In genomic region chr6:16109659-16110300, GRCh38 we compare ENCODE assay signal across 19 cellular contexts. TPM values are rescaled to one million over a fixed set of nuclear protein-coding genes. Genes with fewer than 3 reads are reported as not detected.
DNase-seq lines count a peak whose midpoint lies in the region; ATAC-seq and TF ChIP-seq lines count a peak whose summit lies in the region.
"Had no signal": no experiment of that assay in that cellular context is flagged by ENCODE, and none has a peak within 500 bp of the region (broad histone marks: within the 10 kb centered on the region; RNA-seq: fewer than 3 reads in every experiment).

No MANE protein-coding gene starts in this region.

- H3K4me3 Mint-ChIP-seq in T-helper 2 cell treated with Interferon-gamma antibody and Interleukin-4, amounts not matched to agents 5 μg/mL and 100 μg/mL, for 36 hours: no peak overlapping the region
- H3K4me3 Mint-ChIP-seq: naive thymus-derived CD8-positive, alpha-beta T cell; type B pancreatic cell had no signal

- H3K4me1 ChIP-seq in BE2C: peaks cover 14% of the 10 kb centered on the region
- H3K4me1 ChIP-seq in psoas muscle: peaks cover 52% of the 10 kb centered on the region

- H3K4me1 Mint-ChIP-seq in T-helper 2 cell treated with Interferon-gamma antibody and Interleukin-4, amounts not matched to agents 5 μg/mL and 100 μg/mL, for 36 hours (ENCODE audit: low read depth): no peaks in the 10 kb centered on the region

- H3K9me3 ChIP-seq in BE2C (no peaks in the 10 kb centered on the region), psoas muscle (no peaks in the 10 kb centered on the region)

- H3K27ac Mint-ChIP-seq in T-helper 2 cell treated with Interferon-gamma antibody and Interleukin-4, amounts not matched to agents 5 μg/mL and 100 μg/mL, for 36 hours: no peak overlapping the region
- H3K27ac Mint-ChIP-seq: naive thymus-derived CD8-positive, alpha-beta T cell; type B pancreatic cell had no signal

- TF ChIP-seq CTCF in BE2C (IDR thresholded peaks at IDR 0.05; ENCODE audit: low read depth, low read length): no peak
- TF ChIP-seq CTCF in fibroblast of the aortic adventitia (IDR thresholded peaks at IDR 0.05; ENCODE audit: insufficient read depth, low read length): no peak
- no peak for TF ChIP-seq CTCF in psoas muscle (IDR thresholded peaks at IDR 0.05)

- H3K27me3 ChIP-seq in BE2C: no peaks in the 10 kb centered on the region
- no peaks in the 10 kb centered on the region for H3K27me3 ChIP-seq in psoas muscle (ENCODE audit: insufficient read depth in 3 of 3, low read length in 2 of 3)

- H3K4me3 ChIP-seq in BE2C (ENCODE audit: low read depth, low read length): no peak overlapping the region
- H3K4me3 ChIP-seq in fibroblast of the aortic adventitia (ENCODE audit: low read depth, low read length): no peak overlapping the region
- H3K4me3 ChIP-seq in psoas muscle: no peak overlapping the region

- WGBS in psoas muscle, 3 donors: 22 to 27% (median 23%) methylated on average over 4 of the region's 4 CpGs

- H3K27me3 Mint-ChIP-seq in T-helper 2 cell treated with Interferon-gamma antibody and Interleukin-4, amounts not matched to agents 5 μg/mL and 100 μg/mL, for 36 hours (ENCODE audit: low read depth): peaks cover 14% of the 10 kb centered on the region

- H3K36me3 ChIP-seq in BE2C: no peaks in the 10 kb centered on the region
- H3K36me3 ChIP-seq in psoas muscle (ENCODE audit: insufficient read depth in 1 of 2, low read depth in 1 of 2): no peaks in the 10 kb centered on the region

- peak overlapping the region; percentile 82 for H3K27ac ChIP-seq in psoas muscle

- intact Hi-C loops in psoas muscle (cut with DNase I): loop anchor here in 1 of 2 donors (10.0 kb wide), 1 partner anchor 225 kb away; no protein-coding TSS in a partner anchor

- DNase-seq in BE2C (peak; percentile 21), NCI-H69 (lab: John Stamatoyannopoulos, UW) (peak; percentile 55), fibroblast of the aortic adventitia (ENCODE audit: low read depth) (peak; percentile 18), psoas muscle (peak in 1 of 2 donors; percentile 79), A172 (ENCODE audit: low spot score) (no peak)
- DNase-seq in activated effector memory CD4-positive, alpha-beta T cell treated with Interleukin-2 at 50 U/mL for 16 hours: no peak
- no peak for DNase-seq in stimulated activated naive CD4-positive, alpha-beta T cell treated with Interleukin-2 at 50 U/mL for 16 hours (lab: John Stamatoyannopoulos, UW)
- DNase-seq in T-helper 2 cell treated with Interferon-gamma antibody and Interleukin-4, amounts not matched to agents 5 μg/mL and 100 μg/mL, for 36 hours (ENCODE audit: low spot score): no peak
- DNase-seq: ACHN; activated CD4-positive, alpha-beta T cell treated with anti-CD3 and anti-CD28 coated beads for 4 hours; activated naive CD4-positive, alpha-beta T cell treated with anti-CD3 and anti-CD28 coated beads, Interleukin-2, amount 50 U/mL, for 16 hours; effector CD4-positive, alpha-beta T cell; MM.1S; naive thymus-derived CD8-positive, alpha-beta T cell; stimulated activated CD4-positive, alpha-beta T cell treated with anti-CD3 and anti-CD28 coated beads, Interleukin-4, amount 100 ng/mL, for 1 hour; stimulated activated CD8-positive, alpha-beta memory T cell treated with anti-CD3 and anti-CD28 coated beads, Interleukin-4, amount 100 ng/mL, for 48 hours; T-helper 9 cell had no signal

- peak; percentile 71 to 91 (median 82) for ATAC-seq in psoas muscle
- ATAC-seq: HepG2; naive thymus-derived CD8-positive, alpha-beta T cell had no signal

- no peaks in the 10 kb centered on the region for H3K9me3 Mint-ChIP-seq in T-helper 2 cell treated with Interferon-gamma antibody and Interleukin-4, amounts not matched to agents 5 μg/mL and 100 μg/mL, for 36 hours
- H3K9me3 Mint-ChIP-seq: naive thymus-derived CD8-positive, alpha-beta T cell; type B pancreatic cell had no signal

- no peaks in the 10 kb centered on the region for H3K36me3 Mint-ChIP-seq in T-helper 2 cell treated with Interferon-gamma antibody and Interleukin-4, amounts not matched to agents 5 μg/mL and 100 μg/mL, for 36 hours (ENCODE audit: low read depth)
- H3K36me3 Mint-ChIP-seq: naive thymus-derived CD8-positive, alpha-beta T cell; type B pancreatic cell had no signal

RNA-seq across cellular contexts. Expression of gene MYLIP, which starts 19.1 kb away (rescaled TPM):
- 18.5 TPM for polyA plus RNA-seq in BE2C (2012; ENCODE audit: insufficient read depth, insufficient read length, low read depth)
- total RNA-seq in fibroblast of the aortic adventitia (ENCODE audit: low replicate concordance) (12.2 and 36.1 TPM in 2 replicates), psoas muscle (10 to 100 TPM in 3 of 4 donors, 1 to 10 TPM in 1; 7.9 to 23.4 (median 14.7) TPM)
- polyA plus RNA-seq in psoas muscle: 10 to 100 TPM in 2 of 3 donors, 1 to 10 TPM in 1; 3.9 to 21.1 (median 15.4) TPM
- 2.4 and 4.7 TPM in 2 replicates for total RNA-seq in A172 (2014; rRNA removed; shearing (Covaris generic))

Comparison
In these comparisons a context has a peak if more than half of its experiments do, and no peak if none do; other contexts are left out.
1. DNase-seq: peak in BE2C (single experiment), NCI-H69 (single experiment) and fibroblast of the aortic adventitia (single experiment); none in activated effector memory CD4-positive, alpha-beta T cell treated with Interleukin-2 at 50 U/mL for 16 hours (single experiment), A172 (single experiment), stimulated activated naive CD4-positive, alpha-beta T cell treated with Interleukin-2 at 50 U/mL for 16 hours (single experiment) and T-helper 2 cell treated with Interferon-gamma antibody and Interleukin-4, amounts not matched to agents 5 μg/mL and 100 μg/mL, for 36 hours (single experiment).